ENCODE assay signal across 9 cellular contexts in the genomic region with DNA sequence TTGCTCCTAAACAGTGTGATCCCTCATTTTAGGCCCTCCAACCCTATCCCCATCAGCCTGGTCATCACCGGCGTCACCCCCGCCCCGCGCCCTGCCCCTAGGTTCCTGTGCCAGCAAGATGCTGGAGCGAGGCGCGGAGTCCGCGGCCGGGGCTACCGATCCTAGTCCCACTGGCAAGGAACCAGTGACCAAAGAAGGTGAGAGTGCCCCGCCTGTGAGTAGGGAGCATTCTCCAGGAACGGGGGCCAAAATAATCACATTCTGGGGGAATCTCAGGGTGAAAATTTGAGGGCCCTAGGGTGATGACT. TPM values are rescaled to one million over a fixed set of nuclear protein-coding genes. Genes with fewer than 3 reads are reported as not detected.
DNase-seq lines count a peak whose midpoint lies in the region; ATAC-seq and TF ChIP-seq lines count a peak whose summit lies in the region.
"Had no signal": no experiment of that assay in that cellular context is flagged by ENCODE, and none has a peak within 500 bp of the region (broad histone marks: within the 10 kb centered on the region; RNA-seq: fewer than 3 reads in every experiment).

No MANE protein-coding gene starts in this region.

- H3K79me2 ChIP-seq in parathyroid adenoma, result no peaks in the 10 kb centered on the region

- TF ChIP-seq CTCF in esophagus muscularis mucosa (IDR thresholded peaks at IDR 0.05) (no peak), parathyroid adenoma (IDR thresholded peaks at IDR 0.05) (no peak)

- no peak for DNase-seq in CD4-positive, alpha-beta memory T cell
- DNase-seq in T-helper 17 cell (no peak), esophagus muscularis mucosa (ENCODE audit: extremely low spot score) (no peak), COLO829 (ENCODE audit: low spot score) (no peak), NOMO-1 treated with dmso at 0.1 percent for 144 hours (lab: John Stamatoyannopoulos, UW; ENCODE audit: unreplicated experiment) (no peak), iPS-NIHi7 (ENCODE audit: extremely low spot score) (no peak)

- peaks cover 10 to 22% (median 15%) of the 10 kb centered on the region in 4 donors for H3K4me1 Mint-ChIP-seq in CD4-positive, alpha-beta memory T cell
- peaks cover 16% of the 10 kb centered on the region for H3K4me1 Mint-ChIP-seq in T-helper 17 cell

- peak overlapping the region; percentile 95 to 99 (median 98) for H3K27ac Mint-ChIP-seq in CD4-positive, alpha-beta memory T cell
- peak overlapping the region; percentile 82 for H3K27ac Mint-ChIP-seq in T-helper 17 cell

- no peak overlapping the region for H3K9ac ChIP-seq in parathyroid adenoma

- no peaks in the 10 kb centered on the region for H3K9me3 ChIP-seq in CD4-positive, alpha-beta memory T cell (ENCODE audit: control insufficient read depth in 1 of 2, low read length in 2 of 2)
- H3K9me3 ChIP-seq in T-helper 17 cell (ENCODE audit: control insufficient read depth, low read length, poor library complexity, severe bottlenecking) (no peaks in the 10 kb centered on the region), esophagus muscularis mucosa (peaks cover 0 to 8% (median 3%) of the 10 kb centered on the region in 4 donors), parathyroid adenoma (ENCODE audit: control insufficient read depth, low read length) (no peaks in the 10 kb centered on the region)

- ATAC-seq in T-helper 17 cell (no peak), HG02970 (IDR thresholded peaks at IDR 0.05; ENCODE audit: low FRiP score, unreplicated experiment) (no peak)

- H3K4me2 ChIP-seq in parathyroid adenoma (ENCODE audit: low read length), result peak overlapping the region; percentile 91

- H3K27ac ChIP-seq in CD4-positive, alpha-beta memory T cell (ENCODE audit: low read depth, low read length), result peak overlapping the region; percentile 53
- H3K27ac ChIP-seq in esophagus muscularis mucosa (replicated peaks in 1 of 4) (peak overlapping the region; percentile 88 to 94 (median 92)), parathyroid adenoma (peak overlapping the region; percentile 92)

- intact Hi-C loops in CD4-positive, alpha-beta memory T cell (cut with micrococcal nuclease), result loop anchor here (2.0 to 5.0 kb wide), 2 partner anchors 21 to 43 kb away; a partner anchor contains a TSS
- intact Hi-C loops in esophagus muscularis mucosa (cut with DNase I), result no loop called here

- peak overlapping the region; percentile 90 for H2AFZ ChIP-seq in parathyroid adenoma

- peaks cover 8% of the 10 kb centered on the region for H3K36me3 ChIP-seq in CD4-positive, alpha-beta memory T cell (ENCODE audit: insufficient read depth, low read length)
- H3K36me3 ChIP-seq in esophagus muscularis mucosa (peaks cover 6 to 25% (median 14%) of the 10 kb centered on the region in 4 donors), parathyroid adenoma (ENCODE audit: control insufficient read depth, insufficient read depth, low read length) (no peaks in the 10 kb centered on the region)

- H3K4me1 ChIP-seq in CD4-positive, alpha-beta memory T cell (ENCODE audit: insufficient read depth, low read length), result peaks cover 17% of the 10 kb centered on the region
- peaks cover 26 to 40% (median 38%) of the 10 kb centered on the region in 4 donors for H3K4me1 ChIP-seq in esophagus muscularis mucosa
- peaks cover 16% of the 10 kb centered on the region for H3K4me1 ChIP-seq in parathyroid adenoma

- CTCF ChIA-PET in CD4-positive, alpha-beta memory T cell (lab: Charles Lee; ENCODE audit: partially characterized antibody), result interaction anchor here (1.0 to 21.6 kb wide), 5 partner anchors 10 to 95 kb away, joined by 3 to 835 read pairs (median 40); a partner anchor contains a TSS

- no peak for TF ChIP-seq POLR2A in esophagus muscularis mucosa (IDR thresholded peaks at IDR 0.05; ENCODE audit: low read depth)

- TF ChIP-seq EP300 in esophagus muscularis mucosa (IDR thresholded peaks at IDR 0.05), result no peak

- H3K36me3 Mint-ChIP-seq in CD4-positive, alpha-beta memory T cell, result peaks cover 19 to 30% of the 10 kb centered on the region in 2 donors
- H3K36me3 Mint-ChIP-seq in T-helper 17 cell (ENCODE audit: low read depth), result peaks cover 2% of the 10 kb centered on the region

- no peaks in the 10 kb centered on the region for H3K27me3 Mint-ChIP-seq in CD4-positive, alpha-beta memory T cell
- no peaks in the 10 kb centered on the region for H3K27me3 Mint-ChIP-seq in T-helper 17 cell

- WGBS in esophagus muscularis mucosa, result 11% methylated on average over 14 of the region's 14 CpGs

- H3K4me3 Mint-ChIP-seq in CD4-positive, alpha-beta memory T cell, result peak overlapping the region; percentile 91 to 99 (median 98)
- peak overlapping the region; percentile 89 for H3K4me3 Mint-ChIP-seq in T-helper 17 cell

- peaks cover 0 to 10% (median 3%) of the 10 kb centered on the region in 8 donors for H3K9me3 Mint-ChIP-seq in CD4-positive, alpha-beta memory T cell

- H3K27me3 ChIP-seq in CD4-positive, alpha-beta memory T cell (ENCODE audit: insufficient read depth, low read length), result no peaks in the 10 kb centered on the region
- H3K27me3 ChIP-seq in esophagus muscularis mucosa (no peaks in the 10 kb centered on the region), parathyroid adenoma (ENCODE audit: control insufficient read depth, insufficient read depth, low read length) (no peaks in the 10 kb centered on the region)

- POLR2A ChIA-PET in CD4-positive, alpha-beta memory T cell (lab: Charles Lee; ENCODE audit: partially characterized antibody), result interaction anchor here (1.3 to 4.0 kb wide), 10 partner anchors 9 to 95 kb away, joined by 3 to 31 read pairs (median 16); a partner anchor contains a TSS

- no peak overlapping the region for H3K4me3 ChIP-seq in CD4-positive, alpha-beta memory T cell (ENCODE audit: low read length in 2 of 2)
- H3K4me3 ChIP-seq in esophagus muscularis mucosa, result peak overlapping the region; percentile 51 to 75 (median 62)
- peak overlapping the region; percentile 60 for H3K4me3 ChIP-seq in parathyroid adenoma (ENCODE audit: low read depth, low read length)

RNA-seq across cellular contexts. Expression of a gene that starts 1.3 kb away (rescaled TPM):
- total RNA-seq in CD4-positive, alpha-beta memory T cell, result 10 to 100 TPM; 11.0 to 11.8 TPM
- 1 to 10 TPM; 2.1 to 3.6 TPM for polyA plus RNA-seq in CD4-positive, alpha-beta memory T cell
- 1 to 10 TPM; 4.0 to 4.3 TPM for total RNA-seq in T-helper 17 cell
- under 1 TPM; 0.66 to 0.97 (median 0.82) TPM for total RNA-seq in esophagus muscularis mucosa
- total RNA-seq: HT1080 had no signal

RNA-seq across cellular contexts. Expression of a gene that starts 7.3 kb away (rescaled TPM):
- total RNA-seq in CD4-positive, alpha-beta memory T cell, result 10 to 100 TPM; 23.9 to 29.1 TPM
- 10 to 100 TPM; 79.1 to 80.7 TPM for polyA plus RNA-seq in CD4-positive, alpha-beta memory T cell
- total RNA-seq in T-helper 17 cell (10 to 100 TPM; 21.0 to 30.3 TPM), esophagus muscularis mucosa (10 to 100 TPM; 48.2 to 63.2 (median 55.9) TPM)

RNA-seq across cellular contexts. Expression of a gene that starts 29.7 kb away (rescaled TPM):
- total RNA-seq in CD4-positive, alpha-beta memory T cell, result 10 to 100 TPM; 36.9 to 47.3 TPM
- polyA plus RNA-seq in CD4-positive, alpha-beta memory T cell, result 1 to 10 TPM; 1.3 to 5.5 TPM
- 10 to 100 TPM; 24.2 to 40.5 TPM for total RNA-seq in T-helper 17 cell
- total RNA-seq in esophagus muscularis mucosa, result 10 to 100 TPM; 10.3 to 16.2 (median 12.6) TPM

RNA-seq across cellular contexts. Expression of a gene that starts 41.1 kb away (rescaled TPM):
- 10 to 100 TPM; 33.4 to 41.0 TPM for total RNA-seq in CD4-positive, alpha-beta memory T cell
- polyA plus RNA-seq in CD4-positive, alpha-beta memory T cell, result 10 to 100 TPM; 16.3 to 29.1 TPM
- total RNA-seq in T-helper 17 cell, result 10 to 100 TPM; 37.9 to 38.9 TPM
- 10 to 100 TPM; 21.2 to 27.2 (median 24.4) TPM for total RNA-seq in esophagus muscularis mucosa

RNA-seq across cellular contexts. Expression of a gene that starts 41.3 kb away (rescaled TPM):
- total RNA-seq in CD4-positive, alpha-beta memory T cell, result under 1 TPM; 0.33 to 0.84 TPM
- 1 to 10 TPM in 1 of 2 donors, not detected in 1; 1.3 TPM for polyA plus RNA-seq in CD4-positive, alpha-beta memory T cell
- total RNA-seq in T-helper 17 cell, result 1 to 10 TPM in 1 of 2 donors, under 1 TPM in 1; 0.52 to 1.5 TPM
- 1 to 10 TPM; 3.3 to 6.2 (median 4.9) TPM for total RNA-seq in esophagus muscularis mucosa

Comparison
In these comparisons a context has a peak if more than half of its experiments do, and no peak if none do; other contexts are left out.
1. H3K4me3 ChIP-seq: peak in esophagus muscularis mucosa (4 of 4) and parathyroid adenoma (single experiment); none in CD4-positive, alpha-beta memory T cell (0 of 2).
2. Peak in every context shown above with its lines, with median percentiles within 50 percentile points of each other: H3K27ac ChIP-seq.